Comparison of ENCODE assay signal across 10 cellular contexts in the genomic region with DNA sequence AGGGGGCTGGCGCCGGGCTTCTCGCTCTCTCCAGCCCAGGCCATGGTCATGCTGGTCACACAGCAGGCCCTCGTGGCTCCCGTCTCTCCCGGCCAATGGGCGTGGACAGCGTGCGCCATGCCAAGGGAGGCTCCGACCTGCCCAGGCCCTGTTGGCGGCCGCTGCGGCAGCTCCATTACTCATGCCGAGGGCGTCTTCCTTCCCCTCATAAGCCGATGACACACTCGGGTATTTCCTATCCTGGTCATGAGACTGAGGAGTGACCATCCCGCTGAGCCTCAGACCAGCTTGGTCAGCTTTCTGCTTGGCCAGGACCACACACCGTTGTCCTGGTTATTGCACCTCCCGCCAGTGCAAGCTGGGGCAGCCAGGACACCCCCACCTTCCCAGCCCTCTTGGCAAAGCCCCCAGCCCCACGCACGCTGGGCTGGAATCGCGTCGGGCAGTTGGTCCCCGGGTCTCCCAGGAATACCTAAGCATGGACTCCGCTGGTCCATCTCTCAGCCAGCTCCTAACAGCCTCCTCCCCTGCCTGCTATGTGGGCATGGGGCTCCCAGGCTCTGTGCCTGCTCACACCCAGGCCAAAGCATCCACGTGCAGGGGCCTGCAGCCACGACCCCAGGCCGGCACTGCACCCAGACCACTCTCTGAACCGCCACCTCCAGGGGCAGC. TPM values are rescaled to one million over a fixed set of nuclear protein-coding genes. Genes with fewer than 3 reads are reported as not detected.
A peak's percentile ranks its signal among the peaks of the same experiment; 100 is the strongest.
DNase-seq lines count a peak whose midpoint lies in the region; ATAC-seq and TF ChIP-seq lines count a peak whose summit lies in the region.
"Had no signal": no experiment of that assay in that cellular context is flagged by ENCODE, and none has a peak within 500 bp of the region (broad histone marks: within the 10 kb centered on the region; RNA-seq: fewer than 3 reads in every experiment).

No MANE protein-coding gene starts in this region.

- H3K27me3 ChIP-seq in lung (ENCODE audit: control insufficient read depth, insufficient read depth): no peaks in the 10 kb centered on the region
- H3K27me3 ChIP-seq in vagina: no peaks in the 10 kb centered on the region
- H3K27me3 ChIP-seq in H7 (ENCODE audit: control insufficient read depth, insufficient read depth, low read length): no peaks in the 10 kb centered on the region

- H3K9me3 ChIP-seq in lung (ENCODE audit: control insufficient read depth in 2 of 2, insufficient read depth in 1 of 2, low read length in 1 of 2) (no peaks in the 10 kb centered on the region), vagina (no peaks in the 10 kb centered on the region)

- ATAC-seq in Right ventricle myocardium superior (ENCODE audit: poor library complexity) (peak; percentile 24), Right ventricle myocardium inferior (no peak), lung (ENCODE audit: insufficient read depth, low FRiP score) (peak; percentile 56), GM19328 (IDR thresholded peaks at IDR 0.05; ENCODE audit: unreplicated experiment) (no peak)

- no peak overlapping the region for H3K4me3 ChIP-seq in lung
- H3K4me3 ChIP-seq in vagina: no peak overlapping the region
- no peak overlapping the region for H3K4me3 ChIP-seq in H7 (ENCODE audit: insufficient read depth, low read depth, low read length)

- H3K27ac ChIP-seq in lung (ENCODE audit: low read depth in 1 of 2, low read length in 1 of 2) (peak overlapping the region in 1 of 2 donors; percentile 80), vagina (peak overlapping the region; percentile 81)

- H3K4me1 ChIP-seq in lung (ENCODE audit: control insufficient read depth in 2 of 2, insufficient read depth in 2 of 2, low read length in 2 of 2): peaks cover 0 to 7% of the 10 kb centered on the region in 2 donors
- H3K4me1 ChIP-seq in vagina: peaks cover 21% of the 10 kb centered on the region

- DNase-seq in Right ventricle myocardium superior: peak; percentile 79
- no peak for DNase-seq in Right ventricle myocardium inferior (ENCODE audit: missing footprints)
- peak; percentile 96 for DNase-seq in dermis blood vessel endothelial cell
- DNase-seq in lung (ENCODE audit: low spot score): peak; percentile 55
- no peak for DNase-seq in vagina (ENCODE audit: extremely low spot score in 2 of 2)
- DNase-seq in H7: no peak
- DNase-seq in HUDEP-2 (lab: John Stamatoyannopoulos, UW; ENCODE audit: unreplicated experiment in 76 of 76): no peak
- DNase-seq: NCI-H526 treated with DMSO at 0.1 percent for 48 hours had no signal

- intact Hi-C loops in Right ventricle myocardium superior (cut with DNase I): no loop called here
- intact Hi-C loops in Right ventricle myocardium inferior (cut with DNase I): no loop called here
- intact Hi-C loops in vagina (cut with DNase I): no loop called here

- WGBS in lung, 2 donors: 77 to 87% methylated on average over 30 to 31 of the region's 31 CpGs

- H3K36me3 ChIP-seq in lung (ENCODE audit: control insufficient read depth in 2 of 2, insufficient read depth in 2 of 2, low read length in 2 of 2) (peaks cover 0 to 45% of the 10 kb centered on the region in 2 donors), vagina (no peaks in the 10 kb centered on the region), H7 (replicated peaks; ENCODE audit: control insufficient read depth, insufficient read depth, low read length) (no peaks in the 10 kb centered on the region)

- TF ChIP-seq CTCF in lung (IDR thresholded peaks at IDR 0.05; ENCODE audit: control extremely low read depth, extremely low read depth) (no peak), vagina (IDR thresholded peaks at IDR 0.05) (no peak)

- no peak for TF ChIP-seq POLR2A in vagina (IDR thresholded peaks at IDR 0.05)

RNA-seq across cellular contexts. Expression of gene ARHGEF16, which starts 49.8 kb away (rescaled TPM):
- total RNA-seq in Right ventricle myocardium superior: 0.89 TPM
- 1.4 TPM for total RNA-seq in Right ventricle myocardium inferior
- total RNA-seq in dermis blood vessel endothelial cell: 0.51 TPM in 2 replicates
- total RNA-seq in lung: 10 to 100 TPM in 1 of 2 donors, 1 to 10 TPM in 1; 6.5 to 14.8 TPM
- polyA plus RNA-seq in lung: 10 to 100 TPM in 1 of 2 donors, 1 to 10 TPM in 1; 8.2 to 11.4 TPM
- total RNA-seq in vagina: 6.4 TPM
- 34.7 and 45.8 TPM in 2 replicates for total RNA-seq in H7 (2014; rRNA removed; shearing (Covaris generic))
- polyA plus RNA-seq: AG04450 had no signal

Comparison
In these comparisons a context has a peak if more than half of its experiments do, and no peak if none do; other contexts are left out.
1. ATAC-seq: peak in Right ventricle myocardium superior (single experiment) and lung (single experiment); none in Right ventricle myocardium inferior (single experiment) and GM19328 (single experiment).
2. DNase-seq: peak in Right ventricle myocardium superior (single experiment), dermis blood vessel endothelial cell (single experiment) and lung (single experiment); none in Right ventricle myocardium inferior (single experiment), vagina (0 of 2), H7 (single experiment) and HUDEP-2 (0 of 76).